Comparison of ENCODE assay signal across 27 cellular contexts in genomic region chr10:59063491-59063890, GRCh38.
"Had no signal": no experiment of that assay in that cellular context is flagged by ENCODE, and none has a peak within 500 bp of the region (broad histone marks: within the 10 kb centered on the region; RNA-seq: fewer than 3 reads in every experiment).

No MANE protein-coding gene starts in this region.

- H3K9me3 Mint-ChIP-seq: activated CD4-positive, alpha-beta memory T cell treated with anti-CD3 and anti-CD28 coated beads, Interleukin-2, amount 10 ng/mL, durations not matched to agents 7 days and 5 days; activated CD4-positive, alpha-beta T cell treated with anti-CD3 and anti-CD28 coated beads, Interleukin-2, amount 10 ng/mL, durations not matched to agents 24 days and 14 days; activated naive CD8-positive, alpha-beta T cell treated with anti-CD3 and anti-CD28 coated beads for 36 hours; activated naive CD8-positive, alpha-beta T cell treated with anti-CD3 and anti-CD28 coated beads, Interleukin-2, amount 50 U/mL, for 24 hours; activated T-cell treated with anti-CD3 and anti-CD28 coated beads, Interleukin-2, amount 50 U/mL, for 24 hours had no signal

- H3K27ac Mint-ChIP-seq: activated CD4-positive, alpha-beta memory T cell treated with anti-CD3 and anti-CD28 coated beads, Interleukin-2, amount 10 ng/mL, durations not matched to agents 7 days and 5 days; activated CD4-positive, alpha-beta T cell treated with anti-CD3 and anti-CD28 coated beads for 36 hours; activated CD4-positive, alpha-beta T cell treated with anti-CD3 and anti-CD28 coated beads, Interleukin-2, amount 10 ng/mL, durations not matched to agents 24 days and 14 days; activated naive CD4-positive, alpha-beta T cell treated with anti-CD3 and anti-CD28 coated beads, Interleukin-2, amount 50 U/mL, for 24 hours; activated naive CD8-positive, alpha-beta T cell treated with anti-CD3 and anti-CD28 coated beads for 36 hours; activated naive CD8-positive, alpha-beta T cell treated with anti-CD3 and anti-CD28 coated beads, Interleukin-2, amount 50 U/mL, for 24 hours; activated T-cell treated with anti-CD3 and anti-CD28 coated beads, Interleukin-2, amount 50 U/mL, for 24 hours; activated T-helper 17 cell treated with anti-CD3 and anti-CD28 coated beads, Interleukin-2, amount 50 U/mL, for 72 hours; endodermal cell had no signal

- H3K27me3 ChIP-seq: adrenal gland, ascending aorta, colonic mucosa had no signal

- H3K4me1 ChIP-seq: ascending aorta, colonic mucosa had no signal

- H3K36me3 Mint-ChIP-seq: activated naive CD4-positive, alpha-beta T cell treated with anti-CD3 and anti-CD28 coated beads, Interleukin-2, amount 50 U/mL, for 24 hours; activated naive CD8-positive, alpha-beta T cell treated with anti-CD3 and anti-CD28 coated beads for 36 hours; brain had no signal

- DNase-seq: activated CD4-positive, alpha-beta memory T cell treated with anti-CD3 and anti-CD28 coated beads, Interleukin-2, amount 10 ng/mL, durations not matched to agents 7 days and 5 days; activated CD4-positive, alpha-beta T cell treated with anti-CD3 and anti-CD28 coated beads for 36 hours; activated CD4-positive, alpha-beta T cell treated with anti-CD3 and anti-CD28 coated beads, Interleukin-2, amount 10 ng/mL, durations not matched to agents 24 days and 14 days; activated CD4-positive, CD25-positive, alpha-beta regulatory T cell; activated CD4-positive, CD25-positive, alpha-beta regulatory T cell treated with anti-CD3 and anti-CD28 coated beads, Interleukin-2, amount 50 U/mL, for 72 hours; activated CD8-positive, alpha-beta memory T cell treated with anti-CD3 and anti-CD28 coated beads, Interleukin-2, amount 50 U/mL, for 48 hours; activated effector memory CD4-positive, alpha-beta T cell treated with Interleukin-2 at 50 U/mL for 16 hours; activated gamma-delta T cell treated with Interleukin-2 at 50 U/mL for 16 hours; activated naive CD4-positive, alpha-beta T cell treated with Interleukin-2 at 50 U/mL for 16 hours; activated naive CD8-positive, alpha-beta T cell treated with anti-CD3 and anti-CD28 coated beads for 36 hours; activated naive CD8-positive, alpha-beta T cell treated with anti-CD3 and anti-CD28 coated beads, Interleukin-2, amount 50 U/mL, for 24 hours; activated T-cell treated with anti-CD3 and anti-CD28 coated beads for 4 hours; activated T-cell treated with anti-CD3 and anti-CD28 coated beads, Interleukin-2, amount 50 U/mL, for 24 hours; adrenal gland; amygdala; colonic mucosa; effector memory CD4-positive, alpha-beta T cell; endodermal cell; foreskin fibroblast; T-helper 2 cell had no signal

- H3K4me1 Mint-ChIP-seq: activated CD4-positive, alpha-beta memory T cell treated with anti-CD3 and anti-CD28 coated beads, Interleukin-2, amount 10 ng/mL, durations not matched to agents 7 days and 5 days; activated CD4-positive, alpha-beta T cell treated with anti-CD3 and anti-CD28 coated beads for 36 hours; activated CD4-positive, alpha-beta T cell treated with anti-CD3 and anti-CD28 coated beads, Interleukin-2, amount 10 ng/mL, durations not matched to agents 24 days and 14 days; activated naive CD4-positive, alpha-beta T cell treated with anti-CD3 and anti-CD28 coated beads, Interleukin-2, amount 50 U/mL, for 24 hours; activated naive CD8-positive, alpha-beta T cell treated with anti-CD3 and anti-CD28 coated beads for 36 hours; activated naive CD8-positive, alpha-beta T cell treated with anti-CD3 and anti-CD28 coated beads, Interleukin-2, amount 50 U/mL, for 24 hours; activated T-helper 17 cell treated with anti-CD3 and anti-CD28 coated beads, Interleukin-2, amount 50 U/mL, for 72 hours had no signal

- ATAC-seq: activated CD4-positive, alpha-beta T cell treated with anti-CD3 and anti-CD28 coated beads for 36 hours; activated naive CD8-positive, alpha-beta T cell treated with anti-CD3 and anti-CD28 coated beads, Interleukin-2, amount 50 U/mL, for 24 hours; activated T-helper 17 cell treated with anti-CD3 and anti-CD28 coated beads, Interleukin-2, amount 50 U/mL, for 72 hours; esophagus mucosa had no signal

- H3K36me3 ChIP-seq: adrenal gland, ascending aorta, colonic mucosa had no signal

- H3K4me3 Mint-ChIP-seq: activated CD4-positive, alpha-beta memory T cell treated with anti-CD3 and anti-CD28 coated beads, Interleukin-2, amount 10 ng/mL, durations not matched to agents 7 days and 5 days; activated CD4-positive, alpha-beta T cell treated with anti-CD3 and anti-CD28 coated beads for 36 hours; activated CD4-positive, alpha-beta T cell treated with anti-CD3 and anti-CD28 coated beads, Interleukin-2, amount 10 ng/mL, durations not matched to agents 24 days and 14 days; activated naive CD4-positive, alpha-beta T cell treated with anti-CD3 and anti-CD28 coated beads, Interleukin-2, amount 50 U/mL, for 24 hours; activated naive CD8-positive, alpha-beta T cell treated with anti-CD3 and anti-CD28 coated beads for 36 hours; activated naive CD8-positive, alpha-beta T cell treated with anti-CD3 and anti-CD28 coated beads, Interleukin-2, amount 50 U/mL, for 24 hours; activated T-cell treated with anti-CD3 and anti-CD28 coated beads, Interleukin-2, amount 50 U/mL, for 24 hours; activated T-helper 17 cell treated with anti-CD3 and anti-CD28 coated beads, Interleukin-2, amount 50 U/mL, for 72 hours; brain; endodermal cell had no signal

- FAIRE-seq: bronchial epithelial cell, frontal cortex had no signal

- H3K4me3 ChIP-seq: adrenal gland, ascending aorta, colonic mucosa had no signal

- H3K27ac ChIP-seq: adrenal gland, ascending aorta, colonic mucosa had no signal

- H3K9me3 ChIP-seq: adrenal gland, ascending aorta, colonic mucosa had no signal

- H3K27me3 Mint-ChIP-seq: activated CD4-positive, alpha-beta memory T cell treated with anti-CD3 and anti-CD28 coated beads, Interleukin-2, amount 10 ng/mL, durations not matched to agents 7 days and 5 days; activated CD4-positive, alpha-beta T cell treated with anti-CD3 and anti-CD28 coated beads, Interleukin-2, amount 10 ng/mL, durations not matched to agents 24 days and 14 days; activated T-cell treated with anti-CD3 and anti-CD28 coated beads, Interleukin-2, amount 50 U/mL, for 24 hours; activated T-helper 17 cell treated with anti-CD3 and anti-CD28 coated beads, Interleukin-2, amount 50 U/mL, for 72 hours had no signal
